ENCODE assay signal across 19 cellular contexts in genomic region chr3:32896143-32896542, GRCh38. TPM values are rescaled to one million over a fixed set of nuclear protein-coding genes. Genes with fewer than 3 reads are reported as not detected.
A peak's percentile ranks its signal among the peaks of the same experiment; 100 is the strongest.
DNase-seq lines count a peak whose midpoint lies in the region; ATAC-seq, FAIRE-seq and TF ChIP-seq lines count a peak whose summit lies in the region.
"Had no signal": no experiment of that assay in that cellular context is flagged by ENCODE, and none has a peak within 500 bp of the region (broad histone marks: within the 10 kb centered on the region; RNA-seq: fewer than 3 reads in every experiment).

No MANE protein-coding gene starts in this region.

- no peaks in the 10 kb centered on the region; a peak in 1 of 5 replicates for H3K9me3 Mint-ChIP-seq in H9
- H3K9me3 Mint-ChIP-seq: CD4-positive, alpha-beta memory T cell had no signal

- peak overlapping the region in 2 of 3 experiments; percentile 14 to 95; a peak in 2 of 7 replicates for H3K27ac Mint-ChIP-seq in H9
- H3K27ac Mint-ChIP-seq: CD4-positive, alpha-beta memory T cell had no signal

- in situ Hi-C loops in K562 (cut with MboI) = no loop called here

- FAIRE-seq in K562 (lab: Jason Lieb, UNC) = no peak
- FAIRE-seq: G401.6, GM12892 had no signal

- no peak overlapping the region for H3T11ph ChIP-seq in H9 (ENCODE audit: low read length)

- H2AFZ ChIP-seq in H9 (ENCODE audit: low read length) (no peak overlapping the region), K562 (ENCODE audit: low read depth, low read length) (no peak overlapping the region), osteoblast (ENCODE audit: low read length) (no peak overlapping the region)

- H3K4me2 ChIP-seq in H9 (ENCODE audit: insufficient read depth, insufficient read length, low read length) (no peak overlapping the region), K562 (ENCODE audit: insufficient read depth, low read length) (no peak overlapping the region), osteoblast (ENCODE audit: insufficient read depth, low read length) (no peak overlapping the region)

- no peak overlapping the region for H2BK20ac ChIP-seq in H9 (ENCODE audit: low read depth, low read length, poor library complexity, severe bottlenecking)

- H3K79me2 ChIP-seq in H9 (ENCODE audit: insufficient read depth, low read length) = peaks cover 7% of the 10 kb centered on the region; the same call in 1 of the 2 replicates
- no peaks in the 10 kb centered on the region for H3K79me2 ChIP-seq in K562 (ENCODE audit: control insufficient read depth, insufficient read depth, low read length)
- H3K79me2 ChIP-seq in osteoblast (ENCODE audit: insufficient read depth, low read length) = no peaks in the 10 kb centered on the region

- H2AK5ac ChIP-seq in H9 (ENCODE audit: insufficient read length, low read length) = no peak overlapping the region

- no peak overlapping the region for H3K4me3 ChIP-seq in K562
- no peak overlapping the region for H3K4me3 ChIP-seq in osteoblast (ENCODE audit: insufficient read depth, low read length)

- DNase-seq in H9 (no peak), K562 (ENCODE audit: extremely low read depth in 1 of 4, low spot score in 3 of 4) (no peak), kidney glomerular epithelial cell (lab: John Stamatoyannopoulos, UW) (peak; percentile 1), osteoblast (ENCODE audit: insufficient read length, low spot score, missing footprints) (no peak), KG1 (lab: John Stamatoyannopoulos, UW) (no peak), NCI-H446 treated with DMSO at 0.1 percent for 48 hours (lab: John Stamatoyannopoulos, UW) (no peak)
- DNase-seq: C1 segment of cervical spinal cord; CD4-positive, alpha-beta memory T cell; COR-L47; DMS153; DND-41; GOT3; H7 had no signal

- H3K23ac ChIP-seq in H9 (ENCODE audit: insufficient read length, low read depth, low read length) = no peak overlapping the region

- no peaks in the 10 kb centered on the region for H4K20me1 ChIP-seq in H9 (ENCODE audit: control insufficient read depth, insufficient read depth, insufficient read length)
- no peaks in the 10 kb centered on the region for H4K20me1 ChIP-seq in K562 (replicated peaks; ENCODE audit: control insufficient read depth, insufficient read depth, low read length)
- H4K20me1 ChIP-seq in osteoblast (ENCODE audit: insufficient read depth, low read length) = no peaks in the 10 kb centered on the region

- H3K27ac ChIP-seq in H9 (ENCODE audit: insufficient read length, low read depth, low read length) = no peak overlapping the region
- no peak overlapping the region for H3K27ac ChIP-seq in K562 (ENCODE audit: extremely low read depth, low read depth, low read length)
- no peak overlapping the region for H3K27ac ChIP-seq in osteoblast (ENCODE audit: low read depth, low read length)

- CTCF ChIA-PET in K562 (lab: Yijun Ruan, JAX; ENCODE audit: low intra/inter-chr PET ratio) = no interaction called here

- no TSS peak for BruUV-seq in K562 (replicated peaks; lab: Mats Ljungman, UMichigan)

- H3K4ac ChIP-seq in H9 (ENCODE audit: low read depth, low read length) = no peak overlapping the region

- no peak overlapping the region for H3K56ac ChIP-seq in H9 (ENCODE audit: insufficient read length, low read depth, low read length)

- H3K14ac ChIP-seq in H9 (ENCODE audit: insufficient read depth, low read length) = no peak overlapping the region

- TF ChIP-seq CTCF in H9 (conservative IDR thresholded peaks at IDR 0.05) (no peak), K562 (IDR thresholded peaks at IDR 0.05 in 2 of 3, conservative IDR thresholded peaks at IDR 0.05 in 1 of 3; ENCODE audit: insufficient read depth in 2 of 3, low read depth in 1 of 3, low read length in 3 of 3) (no peak), osteoblast (IDR thresholded peaks at IDR 0.05; ENCODE audit: extremely low read depth, low read depth, low read length) (no peak)

- H4K8ac ChIP-seq in H9 (replicated peaks; ENCODE audit: insufficient read length, low read depth, low read length) = no peak overlapping the region

- H3K4me1 Mint-ChIP-seq in H9 = peaks cover 58 to 62% of the 10 kb centered on the region in 2 experiments
- H3K4me1 Mint-ChIP-seq: CD4-positive, alpha-beta memory T cell had no signal

- no CpG with 5 or more reads among the region's 4 CpGs for WGBS in H9 (ENCODE audit: extremely low coverage, insufficient read length, low lambda C conversion rate)
- WGBS in K562 (ENCODE audit: insufficient coverage, low coverage, missing lambda C conversion rate) = 0% methylated on average over 4 of the region's 4 CpGs

- H3K36me3 ChIP-seq in K562 (ENCODE audit: control insufficient read depth, insufficient read depth, low read length) (no peaks in the 10 kb centered on the region), osteoblast (ENCODE audit: insufficient read depth, low read length) (no peaks in the 10 kb centered on the region)

- H3K9me3 ChIP-seq in H9 (ENCODE audit: control insufficient read depth, low read depth, low read length) (no peaks in the 10 kb centered on the region), K562 (replicated peaks; ENCODE audit: control insufficient read depth, insufficient read depth, low read depth, low read length) (no peaks in the 10 kb centered on the region), osteoblast (ENCODE audit: low read depth, low read length) (no peaks in the 10 kb centered on the region)

- H3K27me3 Mint-ChIP-seq in H9 (ENCODE audit: low read depth) = peaks cover 2% of the 10 kb centered on the region; the same call in 1 of the 2 replicates

- 0 out of 2 replicates have a peak, but pooled peaks cover 2% of the 10 kb centered on the region for H3K4me1 ChIP-seq in H9 (ENCODE audit: insufficient read depth, low read length)
- H3K4me1 ChIP-seq in K562 (replicated peaks in 1 of 2; ENCODE audit: control insufficient read depth in 2 of 2, insufficient read depth in 2 of 2, low read length in 2 of 2) = no peaks in the 10 kb centered on the region
- H3K4me1 ChIP-seq in osteoblast (ENCODE audit: insufficient read depth, low read length) = no peaks in the 10 kb centered on the region

- H2BK12ac ChIP-seq in H9 (ENCODE audit: insufficient read length, low read depth, low read length) = no peak overlapping the region

- no peaks in the 10 kb centered on the region for H3K27me3 ChIP-seq in H9 (ENCODE audit: insufficient read depth, low read length)
- peaks cover 46 to 79% of the 10 kb centered on the region in 2 experiments for H3K27me3 ChIP-seq in K562 (ENCODE audit: control insufficient read depth in 2 of 2, insufficient read depth in 2 of 2, low read length in 2 of 2)
- H3K27me3 ChIP-seq in osteoblast (ENCODE audit: insufficient read depth, low read length) = peaks cover 83% of the 10 kb centered on the region

- no peak for TF ChIP-seq RAD21 in K562 (CRISPR knock-in tag; conservative IDR thresholded peaks at IDR 0.05 in 1 of 2, IDR thresholded peaks at IDR 0.05 in 1 of 2)

- no peak overlapping the region for H2BK15ac ChIP-seq in H9 (ENCODE audit: low read depth, low read length)

- no peak overlapping the region for H3K4me3 Mint-ChIP-seq in H9
- H3K4me3 Mint-ChIP-seq: CD4-positive, alpha-beta memory T cell had no signal

- H4K5ac ChIP-seq in H9 (ENCODE audit: insufficient read length, low read depth, low read length) = no peak overlapping the region

- no peak overlapping the region for H4K91ac ChIP-seq in H9 (ENCODE audit: insufficient read length, low read depth, low read length)

- no peak overlapping the region for H3K18ac ChIP-seq in H9 (ENCODE audit: insufficient read length, low read depth, low read length)

- no peak overlapping the region for H2BK120ac ChIP-seq in H9 (ENCODE audit: low read depth, low read length, poor library complexity, severe bottlenecking)

- intact Hi-C loops in K562 (cut with micrococcal nuclease) = no loop called here

- no peak for TF ChIP-seq POLR2A in K562 (conservative IDR thresholded peaks at IDR 0.05)

- H3K79me1 ChIP-seq in H9 (ENCODE audit: insufficient read depth, low read depth, low read length, poor library complexity, severe bottlenecking) = no peaks in the 10 kb centered on the region

- POLR2A ChIA-PET in K562 (lab: Yijun Ruan, JAX) = interaction anchor here (1.0 to 1.7 kb wide), 4 partner anchors 11 to 25 kb away, joined by 3 to 6 read pairs (median 4); no protein-coding TSS in a partner anchor

- peaks cover 39 to 88% (median 66%) of the 10 kb centered on the region in 3 experiments for H3K36me3 Mint-ChIP-seq in H9 (ENCODE audit: insufficient read depth in 1 of 3, low read depth in 3 of 3)
- H3K36me3 Mint-ChIP-seq: CD4-positive, alpha-beta memory T cell had no signal

- no peak for ATAC-seq in K562
- ATAC-seq: HCT116 had no signal

- no peaks in the 10 kb centered on the region for H3K23me2 ChIP-seq in H9 (ENCODE audit: insufficient read length, low read depth, low read length, poor library complexity, severe bottlenecking)

- H3K9ac ChIP-seq in H9 (ENCODE audit: extremely low read depth, insufficient read length, low read length) (no peak overlapping the region), K562 (ENCODE audit: insufficient read depth in 1 of 2, low read depth in 2 of 2, low read length in 2 of 2) (no peak overlapping the region)

- no peaks in the 10 kb centered on the region for H3K9me1 ChIP-seq in K562 (ENCODE audit: control insufficient read depth, insufficient read depth, low read length)

- no peak overlapping the region for H2BK5ac ChIP-seq in H9 (ENCODE audit: insufficient read length, low read length)

- TF ChIP-seq EP300 in K562 (IDR thresholded peaks at IDR 0.05; ENCODE audit: low read length) = no peak

TF ChIP-seq in K562, 482 proteins besides CTCF, POLR2A, EP300 and RAD21 (continues in another document):
- no peak for TF ChIP-seq SOX6 (IDR thresholded peaks at IDR 0.05)

RNA-seq across cellular contexts. Expression of gene CCR4, which starts 55.3 kb away (rescaled TPM):
- total RNA-seq in H9 (2021) (0.07 and 0.09 TPM in 2 replicates), K562 (2014; rRNA removed) (0.20 and 0.45 TPM in 2 replicates), K562 (2014; rRNA removed; fragmentation: Illumina TruSeq; extraction: Trizol) (0.22 and 0.45 TPM in 2 replicates), K562 (2015; rRNA removed; fragmentation: Illumina TruSeq; extraction: Trizol) (0.04 TPM in 1 of 2 replicates, not detected in the other), K562 (2021) (0.47 and 0.49 TPM in 2 replicates), osteoblast (not detected in 2 replicates)
- total RNA-seq in K562 (2011; cell fraction: chromatin; rRNA removed; ENCODE audit: low replicate concordance) = 0.65 and 1.2 TPM in 2 replicates
- 0.83 and 0.92 TPM in 2 replicates for total RNA-seq in K562 (2011; cell fraction: nucleolus; rRNA removed)
- 0.88 and 1.1 TPM in 2 replicates for total RNA-seq in K562 (2011; cell fraction: nucleoplasm; rRNA removed)
- polyA plus RNA-seq in K562 (2011; rRNA removed) (0.27 and 0.47 TPM in 2 replicates), K562 (2014; fragmentation: Illumina TruSeq; extraction: Trizol) (0.28 and 0.33 TPM in 2 replicates), K562 (2014; fragmentation: Nextera tagmentation; extraction: Ambion mirVana) (under 1 TPM in 1 of 2 experiments, not detected in 1; 0.04 TPM), K562 (2014; rRNA removed) (0.19 and 0.20 TPM in 2 replicates)
- polyA plus RNA-seq in K562 (2011; cell fraction: cytosol; rRNA removed) = 0.25 and 0.36 TPM in 2 replicates
- polyA plus RNA-seq in K562 (2011; cell fraction: nucleus; rRNA removed) = 0.17 and 0.21 TPM in 2 replicates
- 0.07 TPM in 2 replicates for polyA plus RNA-seq in K562 (2012)
- 0.39 and 0.77 TPM in 2 replicates for polyA minus RNA-seq in K562 (2011; rRNA and poly(A)+ RNA removed)
- 0.38 and 0.64 TPM in 2 replicates for polyA minus RNA-seq in K562 (2011; cell fraction: cytosol; rRNA and poly(A)+ RNA removed)
- 0.22 and 0.27 TPM in 2 replicates for polyA minus RNA-seq in K562 (2011; cell fraction: nucleus; rRNA and poly(A)+ RNA removed)
- total RNA-seq: A172, A673, H7 had no signal
- polyA plus RNA-seq: BJ had no signal
